Comparison of ENCODE assay signal across 17 cellular contexts in the genomic region with DNA sequence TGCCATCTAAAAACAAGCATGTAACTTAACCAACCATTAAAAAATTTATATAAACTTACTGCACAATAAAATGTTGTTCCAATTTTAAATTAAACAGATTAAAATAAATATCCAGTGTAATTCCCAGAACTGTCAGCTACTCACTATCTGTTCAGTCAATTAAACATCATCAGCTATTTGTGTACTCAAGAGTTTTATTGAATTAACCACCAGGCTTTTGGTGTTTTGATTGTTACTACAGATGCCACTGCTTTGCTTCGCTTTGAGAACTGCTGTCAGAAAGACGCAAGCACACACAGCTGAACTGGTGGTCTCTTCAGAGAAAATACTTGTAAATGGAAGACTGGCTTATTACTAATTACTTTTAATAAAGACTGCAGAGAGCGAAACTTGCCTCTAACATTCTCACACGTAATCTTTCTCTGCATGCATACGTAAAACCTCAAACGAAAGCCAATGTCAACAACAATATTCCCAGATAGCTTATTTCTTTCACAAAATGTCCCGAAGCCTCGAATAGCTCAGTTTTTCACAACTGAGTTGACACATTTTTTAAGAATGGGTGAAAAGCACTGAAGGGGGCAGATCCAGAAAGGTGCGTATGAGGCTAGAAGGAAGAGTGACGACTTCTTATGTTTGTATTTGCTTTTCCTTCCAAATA.
DNase-seq lines count a peak whose midpoint lies in the region; ATAC-seq and TF ChIP-seq lines count a peak whose summit lies in the region.
"Had no signal": no experiment of that assay in that cellular context is flagged by ENCODE, and none has a peak within 500 bp of the region (broad histone marks: within the 10 kb centered on the region; RNA-seq: fewer than 3 reads in every experiment).

No MANE protein-coding gene starts in this region.

- H3K9me3 ChIP-seq in smooth muscle cell (replicated peaks; ENCODE audit: low read depth): no peaks in the 10 kb centered on the region
- H3K9me3 ChIP-seq: Peyer's patch had no signal

- H3K9ac ChIP-seq in smooth muscle cell (ENCODE audit: low read depth): peak overlapping the region; percentile 6

- no peaks in the 10 kb centered on the region for H3F3A ChIP-seq in smooth muscle cell (ENCODE audit: low read depth)

- ATAC-seq in SK-N-SH treated with all-trans-retinoic acid at 6 μM for 48 hours: no peak
- ATAC-seq in GM18858 (IDR thresholded peaks at IDR 0.05; ENCODE audit: unreplicated experiment): no peak
- ATAC-seq: GM12878 had no signal

- WGBS in smooth muscle cell (ENCODE audit: low lambda C conversion rate): 58% methylated on average over 10 of the region's 10 CpGs

- H3K79me2 ChIP-seq in smooth muscle cell (ENCODE audit: low read depth): no peaks in the 10 kb centered on the region

- intact Hi-C loops in head of caudate nucleus (cut with DNase I): no loop called here

- peak; percentile 22 for DNase-seq in NCI-H1694 (lab: John Stamatoyannopoulos, UW)
- peak; percentile 22 for DNase-seq in fibroblast of pulmonary artery (ENCODE audit: low read depth)
- DNase-seq in smooth muscle cell (lab: John Stamatoyannopoulos, UW; ENCODE audit: unreplicated experiment): no peak
- no peak for DNase-seq in cortex of kidney (lab: John Stamatoyannopoulos, UW)
- no peak for DNase-seq in head of caudate nucleus
- DNase-seq: DMS 273 treated with DMSO at 0.1 percent for 48 hours, GDM1, GOT3, KBM-7, NCI-H1417 treated with DMSO at 0.1 percent for 48 hours, NCI-H2029 treated with DMSO at 0.1 percent for 48 hours, Peyer's patch, SHP77 treated with DMSO at 0.1 percent for 48 hours had no signal

- H3K27ac ChIP-seq in smooth muscle cell (ENCODE audit: low read depth): peak overlapping the region; percentile 44
- H3K27ac ChIP-seq: C4-2B, Peyer's patch had no signal

- H3K4me2 ChIP-seq in smooth muscle cell: peak overlapping the region; percentile 69

- no peaks in the 10 kb centered on the region for H3K27me3 ChIP-seq in smooth muscle cell (ENCODE audit: low read depth)
- H3K27me3 ChIP-seq: Peyer's patch had no signal

- H3K4me3 ChIP-seq in fibroblast of pulmonary artery (replicated peaks; ENCODE audit: low read depth, low read length) (no peak overlapping the region), smooth muscle cell (no peak overlapping the region)
- H3K4me3 ChIP-seq: GM12878, Peyer's patch had no signal

- H4K20me1 ChIP-seq in smooth muscle cell (ENCODE audit: low read depth): no peaks in the 10 kb centered on the region

- H3K4me1 ChIP-seq in smooth muscle cell (ENCODE audit: low read depth): peaks cover 5% of the 10 kb centered on the region
- H3K4me1 ChIP-seq: Peyer's patch had no signal

- TF ChIP-seq CTCF in fibroblast of pulmonary artery (IDR thresholded peaks at IDR 0.05; ENCODE audit: low read length, missing control alignments): no peak
- TF ChIP-seq CTCF in smooth muscle cell (IDR thresholded peaks at IDR 0.05; ENCODE audit: borderline replicate concordance, insufficient read depth, poor library complexity, severe bottlenecking): no peak

- peak overlapping the region; percentile 79 for H2AFZ ChIP-seq in smooth muscle cell (ENCODE audit: low read depth)

- no peaks in the 10 kb centered on the region for H3K36me3 ChIP-seq in smooth muscle cell (ENCODE audit: low read depth)
- H3K36me3 ChIP-seq: Peyer's patch had no signal

TF ChIP-seq in SK-N-SH treated with all-trans-retinoic acid at 6 μM for 48 hours, 23 proteins besides CTCF, POLR2A, EP300 and RAD21:
- TF ChIP-seq TCF4 (CRISPR knock-in tag; IDR thresholded peaks at IDR 0.05; ENCODE audit: borderline replicate concordance) (peak; percentile 82), ZNF8 (CRISPR knock-in tag; IDR thresholded peaks at IDR 0.05) (no peak), ZNF70 (CRISPR knock-in tag; IDR thresholded peaks at IDR 0.05) (0 out of 2 replicates have a peak, but pooled peaks have one; percentile 15)

Comparison
In these comparisons a context has a peak if more than half of its experiments do, and no peak if none do; other contexts are left out.
1. DNase-seq: peak in NCI-H1694 (single experiment) and fibroblast of pulmonary artery (single experiment); none in smooth muscle cell (single experiment), cortex of kidney (single experiment) and head of caudate nucleus (0 of 42).